Comparison of ENCODE assay signal across 21 cellular contexts in genomic region chr10:86682675-86683074, GRCh38. TPM values are rescaled to one million over a fixed set of nuclear protein-coding genes. Genes with fewer than 3 reads are reported as not detected.
DNase-seq lines count a peak whose midpoint lies in the region; ATAC-seq and TF ChIP-seq lines count a peak whose summit lies in the region.
"Had no signal": no experiment of that assay in that cellular context is flagged by ENCODE, and none has a peak within 500 bp of the region (broad histone marks: within the 10 kb centered on the region; RNA-seq: fewer than 3 reads in every experiment).

No MANE protein-coding gene starts in this region.

- no peak overlapping the region for H3K4ac ChIP-seq in neuronal stem cell (ENCODE audit: low read length)

- H3K23ac ChIP-seq in neuronal stem cell (ENCODE audit: low read depth, low read length, poor library complexity): no peak overlapping the region

- no peaks in the 10 kb centered on the region for H3K9me3 Mint-ChIP-seq in naive thymus-derived CD8-positive, alpha-beta T cell
- H3K9me3 Mint-ChIP-seq: CD8-positive, alpha-beta T cell had no signal

- intact Hi-C loops in heart left ventricle (cut with DNase I): loop anchor here in 1 of 10 donors (5.0 kb wide), 1 partner anchor 40 kb away; no protein-coding TSS in a partner anchor
- intact Hi-C loops in thyroid gland (cut with DNase I): no loop called here

- DNase-seq in coronary artery (ENCODE audit: low spot score): no peak
- peak in 2 of 5 donors; percentile 52 to 70 for DNase-seq in heart left ventricle
- DNase-seq in neuronal stem cell (ENCODE audit: low spot score): no peak
- no peak for DNase-seq in thoracic aorta (ENCODE audit: low spot score)
- DNase-seq in thyroid gland: no peak
- DNase-seq in GF-D8 (lab: John Stamatoyannopoulos, UW): no peak
- no peak for DNase-seq in naive thymus-derived CD8-positive, alpha-beta T cell
- DNase-seq: Calu3; CD8-positive, alpha-beta T cell; GOT3; Kasumi-1; MG63; NCI-H1092; NCI-H1436 treated with DMSO at 0.1 percent for 48 hours; NCI-H2029; NCI-H345; NCI-H524 treated with DMSO at 0.1 percent for 48 hours; RPMI8226 had no signal

- WGBS in heart left ventricle, 4 donors: 46 to 100% (median 52%) methylated on average over 1 to 2 of the region's 2 CpGs
- WGBS in neuronal stem cell (ENCODE audit: extremely low coverage in 2 of 2, insufficient read length in 2 of 2, insufficient replicate concordance in 1 of 2), 2 donors: no CpG with 5 or more reads among the region's 2 CpGs
- 92 to 100% methylated on average over 2 of the region's 2 CpGs for WGBS in thyroid gland, 2 donors

- H3K14ac ChIP-seq in neuronal stem cell (ENCODE audit: low read length): no peak overlapping the region

- H3K4me1 ChIP-seq in heart left ventricle (peaks cover 0 to 97% (median 48%) of the 10 kb centered on the region in 12 donors), neuronal stem cell (ENCODE audit: control insufficient read depth in 2 of 2, insufficient read depth in 1 of 2, low read depth in 1 of 2, low read length in 2 of 2) (peaks cover 12 to 18% of the 10 kb centered on the region in 2 donors), thoracic aorta (ENCODE audit: control insufficient read depth in 1 of 2, low read depth in 2 of 2) (peaks cover 47 to 85% of the 10 kb centered on the region in 2 donors), thyroid gland (no peaks in the 10 kb centered on the region)

- TF ChIP-seq CTCF in coronary artery (IDR thresholded peaks at IDR 0.05): no peak
- TF ChIP-seq CTCF in heart left ventricle (IDR thresholded peaks at IDR 0.05): no peak
- TF ChIP-seq CTCF in thoracic aorta (IDR thresholded peaks at IDR 0.05): no peak
- no peak for TF ChIP-seq CTCF in thyroid gland (IDR thresholded peaks at IDR 0.05)

- no peak overlapping the region for H2BK12ac ChIP-seq in neuronal stem cell (ENCODE audit: low read length)

- H3K9ac ChIP-seq in neuronal stem cell (ENCODE audit: low read depth, low read length, poor library complexity): peak overlapping the region; percentile 64
- H3K9ac ChIP-seq: BLaER1 treated with 17β-estradiol and CSF1 and Interleukin-3, amounts not matched to agents 10 nM and 100 nM had no signal

- no peaks in the 10 kb centered on the region for H3K9me3 ChIP-seq in heart left ventricle
- no peaks in the 10 kb centered on the region for H3K9me3 ChIP-seq in neuronal stem cell (replicated peaks in 1 of 2; ENCODE audit: control insufficient read depth in 2 of 2, insufficient read depth in 1 of 2, low read depth in 1 of 2, low read length in 2 of 2)
- no peaks in the 10 kb centered on the region for H3K9me3 ChIP-seq in thoracic aorta
- no peaks in the 10 kb centered on the region for H3K9me3 ChIP-seq in thyroid gland
- H3K9me3 ChIP-seq: BLaER1 treated with 17β-estradiol and CSF1 and Interleukin-3, amounts not matched to agents 10 nM and 100 nM; MG63 had no signal

- ATAC-seq in heart left ventricle (peak in 2 of 4 donors; percentile 3 to 4), thoracic aorta (ENCODE audit: insufficient number of reproducible peaks, low FRiP score, low read depth) (no peak)
- ATAC-seq in naive thymus-derived CD8-positive, alpha-beta T cell: no peak
- ATAC-seq: CD8-positive, alpha-beta T cell had no signal

- no peak overlapping the region for H2BK5ac ChIP-seq in neuronal stem cell (ENCODE audit: low read length)

- no peak overlapping the region for H3K4me3 Mint-ChIP-seq in naive thymus-derived CD8-positive, alpha-beta T cell
- H3K4me3 Mint-ChIP-seq: CD8-positive, alpha-beta T cell had no signal

- peaks cover 0 to 68% (median 15%) of the 10 kb centered on the region in 9 donors for H3K36me3 ChIP-seq in heart left ventricle
- no peaks in the 10 kb centered on the region for H3K36me3 ChIP-seq in neuronal stem cell (replicated peaks in 1 of 2; ENCODE audit: control insufficient read depth in 2 of 2, insufficient read depth in 2 of 2, low read length in 2 of 2)
- peaks cover 42% of the 10 kb centered on the region for H3K36me3 ChIP-seq in thoracic aorta
- H3K36me3 ChIP-seq in thyroid gland: no peaks in the 10 kb centered on the region
- H3K36me3 ChIP-seq: BLaER1 treated with 17β-estradiol and CSF1 and Interleukin-3, amounts not matched to agents 10 nM and 100 nM; MG63 had no signal

- no peak overlapping the region for H2AK5ac ChIP-seq in neuronal stem cell (ENCODE audit: low read depth, low read length)

- H2AFZ ChIP-seq in neuronal stem cell (ENCODE audit: low read length): no peak overlapping the region

- H3K36me3 Mint-ChIP-seq in naive thymus-derived CD8-positive, alpha-beta T cell: no peaks in the 10 kb centered on the region
- H3K36me3 Mint-ChIP-seq: CD8-positive, alpha-beta T cell had no signal

- no peak overlapping the region for H2BK120ac ChIP-seq in neuronal stem cell (ENCODE audit: low read depth, low read length)

- peaks cover 0 to 13% (median 4%) of the 10 kb centered on the region in 5 donors for H3K27me3 Mint-ChIP-seq in naive thymus-derived CD8-positive, alpha-beta T cell

- no peak for TF ChIP-seq POLR2A in heart left ventricle (IDR thresholded peaks at IDR 0.05)
- TF ChIP-seq POLR2A in thyroid gland (IDR thresholded peaks at IDR 0.05): no peak

- no peak overlapping the region for H3K18ac ChIP-seq in neuronal stem cell (ENCODE audit: low read length)

- peaks cover 0 to 4% (median 0%) of the 10 kb centered on the region in 4 donors for H3K4me1 Mint-ChIP-seq in naive thymus-derived CD8-positive, alpha-beta T cell

- peaks cover 0 to 3% (median 0%) of the 10 kb centered on the region in 9 donors for H3K27me3 ChIP-seq in heart left ventricle
- H3K27me3 ChIP-seq in neuronal stem cell (ENCODE audit: control insufficient read depth in 3 of 3, insufficient read depth in 3 of 3, low read depth in 1 of 3, low read length in 3 of 3): peaks cover 0 to 38% (median 0%) of the 10 kb centered on the region in 3 experiments
- H3K27me3 ChIP-seq in thoracic aorta (replicated peaks; ENCODE audit: insufficient read depth): no peaks in the 10 kb centered on the region
- no peaks in the 10 kb centered on the region for H3K27me3 ChIP-seq in thyroid gland
- H3K27me3 ChIP-seq: BLaER1 treated with 17β-estradiol and CSF1 and Interleukin-3, amounts not matched to agents 10 nM and 100 nM; MG63 had no signal

- H3K4me2 ChIP-seq in neuronal stem cell (ENCODE audit: insufficient read depth, low read length, poor library complexity, severe bottlenecking): no peak overlapping the region
- H3K4me2 ChIP-seq: BLaER1 treated with 17β-estradiol and CSF1 and Interleukin-3, amounts not matched to agents 10 nM and 100 nM had no signal

- H2BK15ac ChIP-seq in neuronal stem cell (ENCODE audit: low read length): peak overlapping the region; percentile 73

- H3K27ac ChIP-seq in coronary artery: peak overlapping the region; percentile 73 to 95
- peak overlapping the region; percentile 71 to 100 (median 91) for H3K27ac ChIP-seq in heart left ventricle
- H3K27ac ChIP-seq in neuronal stem cell (replicated peaks; ENCODE audit: low read length): no peak overlapping the region
- peak overlapping the region; percentile 68 to 75 for H3K27ac ChIP-seq in thoracic aorta
- no peak overlapping the region for H3K27ac ChIP-seq in thyroid gland
- H3K27ac ChIP-seq: BLaER1 treated with 17β-estradiol and CSF1 and Interleukin-3, amounts not matched to agents 10 nM and 100 nM had no signal

- no peak overlapping the region for H3K4me3 ChIP-seq in coronary artery
- H3K4me3 ChIP-seq in heart left ventricle: no peak overlapping the region
- H3K4me3 ChIP-seq in neuronal stem cell (ENCODE audit: low read length in 2 of 2): no peak overlapping the region
- no peak overlapping the region for H3K4me3 ChIP-seq in thoracic aorta
- H3K4me3 ChIP-seq in thyroid gland (replicated peaks in 1 of 3): no peak overlapping the region
- H3K4me3 ChIP-seq: BLaER1 treated with 17β-estradiol and CSF1 and Interleukin-3, amounts not matched to agents 10 nM and 100 nM; GM12878; MG63 had no signal

- H4K91ac ChIP-seq in neuronal stem cell (ENCODE audit: low read depth, low read length, poor library complexity): no peak overlapping the region

- peaks cover 4% of the 10 kb centered on the region for H3K79me1 ChIP-seq in neuronal stem cell (ENCODE audit: low read depth, low read length)

- H3K27ac Mint-ChIP-seq in naive thymus-derived CD8-positive, alpha-beta T cell: no peak overlapping the region
- H3K27ac Mint-ChIP-seq: CD8-positive, alpha-beta T cell had no signal

- POLR2A ChIA-PET in naive thymus-derived CD8-positive, alpha-beta T cell (lab: Charles Lee): interaction anchor here (0.7 kb wide), 1 partner anchor 324 kb away, joined by 3 read pairs; no protein-coding TSS in a partner anchor

- no peak overlapping the region for H4K8ac ChIP-seq in neuronal stem cell (ENCODE audit: low read depth, low read length)

RNA-seq across cellular contexts. Expression of gene LDB3, which starts 14.4 kb away (rescaled TPM):
- total RNA-seq in heart left ventricle (1,000 to 10,000 TPM in 7 of 9 donors, 100 to 1,000 TPM in 2; 800 to 1,716 (median 1,273) TPM), thoracic aorta (10 to 100 TPM; 59.5 to 63.8 TPM), thyroid gland (1 to 10 TPM; 1.5 to 5.5 (median 1.9) TPM)
- polyA plus RNA-seq in heart left ventricle: 1,000 to 10,000 TPM in 1 of 2 donors, 100 to 1,000 TPM in 1; 165 to 1,759 TPM
- 0.08 TPM for polyA plus RNA-seq in neuronal stem cell (2013, experiment 1 of 2)
- 0.11 TPM for polyA plus RNA-seq in neuronal stem cell (2013, experiment 2 of 2)
- under 1 TPM; 0.08 to 0.29 TPM for total RNA-seq in naive thymus-derived CD8-positive, alpha-beta T cell
- polyA plus RNA-seq in naive thymus-derived CD8-positive, alpha-beta T cell: not detected
- total RNA-seq: Calu3; CD8-positive, alpha-beta T cell had no signal

RNA-seq across cellular contexts. Expression of gene OPN4, which starts 28.3 kb away (rescaled TPM):
- total RNA-seq in heart left ventricle (under 1 TPM in 3 of 9 donors, not detected in 6; 0.19 to 0.28 (median 0.25) TPM), thoracic aorta (not detected), thyroid gland (under 1 TPM in 1 of 4 donors, not detected in 3; 0.24 TPM)
- under 1 TPM; 0.03 to 0.08 TPM for polyA plus RNA-seq in heart left ventricle
- not detected for polyA plus RNA-seq in neuronal stem cell (2013, experiment 1 of 2)
- polyA plus RNA-seq in neuronal stem cell (2013, experiment 2 of 2): not detected
- not detected for total RNA-seq in naive thymus-derived CD8-positive, alpha-beta T cell
- not detected for polyA plus RNA-seq in naive thymus-derived CD8-positive, alpha-beta T cell
- total RNA-seq: A673; Calu3; CD8-positive, alpha-beta T cell; GM12878 had no signal
- polyA plus RNA-seq: GM12878 had no signal

Comparison
In these comparisons a context has a peak if more than half of its experiments do, and no peak if none do; other contexts are left out.
1. H3K27ac ChIP-seq: peak in coronary artery (2 of 2), heart left ventricle (12 of 12) and thoracic aorta (2 of 2); none in neuronal stem cell (single experiment) and thyroid gland (0 of 3).
2. RNA of gene LDB3, which starts 14.4 kb away (total RNA-seq): 800 to 1,716 TPM in heart left ventricle; 59.5 to 63.8 TPM in thoracic aorta, 1.5 to 5.5 TPM in thyroid gland and 0.08 to 0.29 TPM in naive thymus-derived CD8-positive, alpha-beta T cell; every median in the first group is over 10 times any median in the second.